Comparison of ENCODE assay signal across 8 cellular contexts in the genomic region with DNA sequence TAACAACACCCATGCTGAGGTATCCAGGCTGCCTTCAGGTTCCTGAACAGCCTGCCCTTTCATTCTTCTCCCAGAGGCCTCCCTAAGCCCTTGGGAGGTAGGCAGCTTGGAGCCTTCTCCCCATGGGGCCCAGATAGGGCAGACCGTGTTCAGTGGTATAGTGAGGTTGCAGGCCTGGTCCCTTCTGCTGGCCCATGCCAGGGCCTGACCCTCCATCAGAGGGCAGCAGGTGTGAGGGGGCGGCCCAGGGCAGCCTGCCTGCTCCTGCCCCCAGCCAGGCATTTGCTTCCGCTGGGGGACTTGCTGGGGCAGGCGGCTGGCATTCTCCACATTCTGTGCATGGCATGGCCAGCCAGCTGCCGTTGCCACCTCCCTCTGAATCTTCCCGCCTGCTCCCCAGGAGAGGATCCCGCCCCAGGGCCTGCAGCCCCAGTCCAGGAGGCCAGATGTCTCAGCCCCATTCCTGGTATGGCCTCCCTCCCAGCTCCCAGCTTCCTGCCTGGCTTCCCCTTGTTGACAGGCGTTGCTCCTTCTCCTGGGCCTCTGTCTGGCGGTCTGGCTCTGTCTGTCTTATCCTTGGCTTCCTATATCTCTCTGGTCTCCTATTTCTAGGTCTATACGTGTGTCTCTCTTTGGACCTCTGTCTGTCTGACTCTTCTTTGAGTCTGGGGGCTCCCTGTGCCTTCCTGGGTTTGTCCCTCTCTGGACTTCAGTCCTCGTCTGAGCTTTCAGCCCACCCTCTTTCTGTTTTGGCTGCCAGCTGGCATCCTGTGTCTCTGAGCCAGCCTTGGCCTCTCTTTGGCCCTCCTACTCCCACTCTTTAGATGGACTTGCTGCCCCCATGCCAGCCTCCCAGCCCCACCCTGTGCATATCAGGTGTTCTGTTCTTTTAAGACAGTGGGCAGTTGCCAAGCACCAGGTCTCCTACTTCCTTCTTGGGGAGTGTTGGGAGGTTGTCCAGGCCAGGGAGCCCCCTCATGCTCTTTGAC. TPM values are rescaled to one million over a fixed set of nuclear protein-coding genes. Genes with fewer than 3 reads are reported as not detected.
DNase-seq lines count a peak whose midpoint lies in the region; ATAC-seq and TF ChIP-seq lines count a peak whose summit lies in the region.

No MANE protein-coding gene starts in this region.

- CTCF ChIA-PET in CD8-positive, alpha-beta T cell (lab: Charles Lee): interaction anchor here (0.6 to 3.6 kb wide), 18 partner anchors 8 to 170 kb away, joined by 4 to 24 read pairs (median 6); partner anchors contain the start of genes ERF, POU2F2 and ZNF526

- no peaks in the 10 kb centered on the region for H3K27me3 Mint-ChIP-seq in CD8-positive, alpha-beta T cell (ENCODE audit: low read depth)
- H3K27me3 Mint-ChIP-seq in osteocyte (ENCODE audit: unreplicated experiment): no peaks in the 10 kb centered on the region

- no peak overlapping the region for H3K4me3 Mint-ChIP-seq in CD8-positive, alpha-beta T cell
- peak overlapping the region; percentile 85 for H3K4me3 Mint-ChIP-seq in osteocyte (ENCODE audit: unreplicated experiment)

- DNase-seq in CD8-positive, alpha-beta T cell: no peak
- DNase-seq in NCI-H2171 treated with DMSO at 0.1 percent for 48 hours (lab: John Stamatoyannopoulos, UW) (peak; percentile 64), epidermal melanocyte (ENCODE audit: insufficient read length, low spot score) (peak; percentile 88), osteocyte (ENCODE audit: extremely low spot score, unreplicated experiment) (peak; percentile 91), activated gamma-delta T cell (lab: John Stamatoyannopoulos, UW) (no peak), NCI-H748 treated with DMSO at 0.1 percent for 48 hours (lab: John Stamatoyannopoulos, UW) (no peak), KG1 (lab: John Stamatoyannopoulos, UW) (no peak)

- H3K4me3 ChIP-seq in CD8-positive, alpha-beta T cell (ENCODE audit: low read depth, low read length): no peak overlapping the region

- peaks cover 56% of the 10 kb centered on the region for H3K4me1 ChIP-seq in CD8-positive, alpha-beta T cell (ENCODE audit: insufficient read depth, low read length)

- H3K27ac ChIP-seq in CD8-positive, alpha-beta T cell (ENCODE audit: low read depth, low read length): no peak overlapping the region

- peaks cover 15% of the 10 kb centered on the region for H3K36me3 ChIP-seq in CD8-positive, alpha-beta T cell (ENCODE audit: insufficient read depth, low read length)

- no peak for TF ChIP-seq CTCF in CD8-positive, alpha-beta T cell (IDR thresholded peaks at IDR 0.05)
- TF ChIP-seq CTCF in osteocyte (IDR thresholded peaks at IDR 0.05): no peak

- peaks cover 25% of the 10 kb centered on the region for H3K36me3 Mint-ChIP-seq in CD8-positive, alpha-beta T cell
- H3K36me3 Mint-ChIP-seq in osteocyte (ENCODE audit: unreplicated experiment): peaks cover 16% of the 10 kb centered on the region

- no peaks in the 10 kb centered on the region for H3K9me3 ChIP-seq in CD8-positive, alpha-beta T cell (ENCODE audit: low read length)

- H3K27ac Mint-ChIP-seq in CD8-positive, alpha-beta T cell: peak overlapping the region; percentile 70
- peak overlapping the region; percentile 96 for H3K27ac Mint-ChIP-seq in osteocyte (ENCODE audit: unreplicated experiment)

- intact Hi-C loops in CD8-positive, alpha-beta T cell (cut with DNase I, micrococcal nuclease): loop anchor here in 1 of 2 experiments (10.0 kb wide), 1 partner anchor 1563 kb away; the partner anchor contains the start of genes COQ8B and ITPKC

- no peak for ATAC-seq in CD8-positive, alpha-beta T cell
- ATAC-seq in HG03045 (IDR thresholded peaks at IDR 0.05; ENCODE audit: unreplicated experiment): no peak

- POLR2A ChIA-PET in CD8-positive, alpha-beta T cell (lab: Charles Lee): interaction anchor here (2.6 to 2.8 kb wide), 2 partner anchors 8 to 32 kb away, joined by 15 to 20 read pairs; no protein-coding TSS in a partner anchor

- no peaks in the 10 kb centered on the region for H3K9me3 Mint-ChIP-seq in CD8-positive, alpha-beta T cell
- H3K9me3 Mint-ChIP-seq in osteocyte (ENCODE audit: unreplicated experiment): no peaks in the 10 kb centered on the region

- H3K27me3 ChIP-seq in CD8-positive, alpha-beta T cell (ENCODE audit: insufficient read depth, low read length): no peaks in the 10 kb centered on the region

- H3K4me1 Mint-ChIP-seq in CD8-positive, alpha-beta T cell (ENCODE audit: low read depth): peaks cover 57% of the 10 kb centered on the region
- peaks cover 65% of the 10 kb centered on the region for H3K4me1 Mint-ChIP-seq in osteocyte (ENCODE audit: unreplicated experiment)

RNA-seq across cellular contexts. Expression of gene CIC, which starts 9.1 kb away (rescaled TPM):
- total RNA-seq in CD8-positive, alpha-beta T cell: 100 to 1,000 TPM; 111 to 112 TPM
- total RNA-seq in osteocyte: 115 and 122 TPM in 2 replicates

RNA-seq across cellular contexts. Expression of gene ERF, which starts 23.2 kb away (rescaled TPM):
- 10 to 100 TPM; 92.1 to 95.1 TPM for total RNA-seq in CD8-positive, alpha-beta T cell
- 66.8 and 75.3 TPM in 2 replicates for total RNA-seq in osteocyte

RNA-seq across cellular contexts. Expression of gene PRR19, which starts 23.8 kb away (rescaled TPM):
- total RNA-seq in CD8-positive, alpha-beta T cell: under 1 TPM in 1 of 2 experiments, not detected in 1; 0.19 TPM
- total RNA-seq in osteocyte: 2.0 and 2.2 TPM in 2 replicates

RNA-seq across cellular contexts. Expression of gene PAFAH1B3, which starts 24.3 kb away (rescaled TPM):
- total RNA-seq in CD8-positive, alpha-beta T cell: 10 to 100 TPM; 10.1 to 13.5 TPM
- 44.4 and 47.2 TPM in 2 replicates for total RNA-seq in osteocyte

RNA-seq across cellular contexts. Expression of gene TMEM145, which starts 35.0 kb away (rescaled TPM):
- total RNA-seq in CD8-positive, alpha-beta T cell: not detected
- 0.21 and 0.78 TPM in 2 replicates for total RNA-seq in osteocyte

Comparison
In these comparisons a context has a peak if more than half of its experiments do, and no peak if none do; other contexts are left out.
1. DNase-seq: peak in NCI-H2171 treated with DMSO at 0.1 percent for 48 hours (single experiment), epidermal melanocyte (single experiment) and osteocyte (single experiment); none in CD8-positive, alpha-beta T cell (0 of 7), activated gamma-delta T cell (single experiment), NCI-H748 treated with DMSO at 0.1 percent for 48 hours (single experiment) and KG1 (single experiment).